ENCODE assay signal across 8 cellular contexts in genomic region chr17:8187517-8188407, GRCh38. TPM values are rescaled to one million over a fixed set of nuclear protein-coding genes. Genes with fewer than 3 reads are reported as not detected.
DNase-seq lines count a peak whose midpoint lies in the region; ATAC-seq and TF ChIP-seq lines count a peak whose summit lies in the region.

No MANE protein-coding gene starts in this region.

- peak; percentile 92 for DNase-seq in NCI-H510A (lab: John Stamatoyannopoulos, UW)
- DNase-seq in activated CD4-positive, alpha-beta T cell treated with anti-CD3 and anti-CD28 coated beads for 24 hours (ENCODE audit: low read depth in 2 of 2), result peak; percentile 94 to 95
- peak; percentile 96 for DNase-seq in colonic mucosa
- DNase-seq in kidney tubule cell (ENCODE audit: low spot score), result peak; percentile 99
- peak; percentile 94 for DNase-seq in stimulated activated CD4-positive, alpha-beta T cell treated with anti-CD3 and anti-CD28 coated beads, Interleukin-15, amount 100 ng/mL, for 24 hours

- no peaks in the 10 kb centered on the region for H3K27me3 ChIP-seq in colonic mucosa

- peak; percentile 16; the same call in 1 of the 3 replicates for TF ChIP-seq CTCF in GM12872 (IDR thresholded peaks at IDR 0.05; ENCODE audit: insufficient read depth, low read depth, low read length)
- TF ChIP-seq CTCF in colonic mucosa (IDR thresholded peaks at IDR 0.05), result no peak

- H3K36me3 ChIP-seq in colonic mucosa, result no peaks in the 10 kb centered on the region

- intact Hi-C loops in colonic mucosa (cut with DNase I), result loop anchor here (2.0 kb wide), 2 partner anchors 35 to 67 kb away; no protein-coding TSS in a partner anchor

- H3K4me3 ChIP-seq in colonic mucosa, result peak overlapping the region; percentile 75

- H3K27ac ChIP-seq in colonic mucosa, result peak overlapping the region; percentile 96

- ATAC-seq in HG03354 (IDR thresholded peaks at IDR 0.05; ENCODE audit: poor library complexity, severe bottlenecking, unreplicated experiment), result peak; percentile 27
- ATAC-seq in HG03108 (IDR thresholded peaks at IDR 0.05; ENCODE audit: unreplicated experiment), result no peak

- no peaks in the 10 kb centered on the region for H3K9me3 ChIP-seq in colonic mucosa

- H3K4me1 ChIP-seq in colonic mucosa, result no peaks in the 10 kb centered on the region

- H3K9ac ChIP-seq in colonic mucosa (ENCODE audit: low read depth in 2 of 2, low read length in 2 of 2), result peak overlapping the region; percentile 93 to 94

RNA-seq across cellular contexts. Expression of gene BORCS6, which starts 2.2 kb away (rescaled TPM):
- 10 to 100 TPM; 11.7 to 12.4 TPM for total RNA-seq in colonic mucosa

RNA-seq across cellular contexts. Expression of gene TMEM107, which starts 11.6 kb away (rescaled TPM):
- 10 to 100 TPM; 13.2 to 17.0 TPM for total RNA-seq in colonic mucosa

RNA-seq across cellular contexts. Expression of gene AURKB, which starts 22.6 kb away (rescaled TPM):
- 10 to 100 TPM; 18.6 to 86.4 TPM for total RNA-seq in colonic mucosa

RNA-seq across cellular contexts. Expression of gene VAMP2, which starts 25.0 kb away (rescaled TPM):
- total RNA-seq in colonic mucosa, result 10 to 100 TPM; 34.0 to 38.8 TPM

RNA-seq across cellular contexts. Expression of gene PER1, which starts 35.6 kb away (rescaled TPM):
- 10 to 100 TPM; 19.7 to 43.6 TPM for total RNA-seq in colonic mucosa
